ENCODE assay signal across 8 cellular contexts in the genomic region with DNA sequence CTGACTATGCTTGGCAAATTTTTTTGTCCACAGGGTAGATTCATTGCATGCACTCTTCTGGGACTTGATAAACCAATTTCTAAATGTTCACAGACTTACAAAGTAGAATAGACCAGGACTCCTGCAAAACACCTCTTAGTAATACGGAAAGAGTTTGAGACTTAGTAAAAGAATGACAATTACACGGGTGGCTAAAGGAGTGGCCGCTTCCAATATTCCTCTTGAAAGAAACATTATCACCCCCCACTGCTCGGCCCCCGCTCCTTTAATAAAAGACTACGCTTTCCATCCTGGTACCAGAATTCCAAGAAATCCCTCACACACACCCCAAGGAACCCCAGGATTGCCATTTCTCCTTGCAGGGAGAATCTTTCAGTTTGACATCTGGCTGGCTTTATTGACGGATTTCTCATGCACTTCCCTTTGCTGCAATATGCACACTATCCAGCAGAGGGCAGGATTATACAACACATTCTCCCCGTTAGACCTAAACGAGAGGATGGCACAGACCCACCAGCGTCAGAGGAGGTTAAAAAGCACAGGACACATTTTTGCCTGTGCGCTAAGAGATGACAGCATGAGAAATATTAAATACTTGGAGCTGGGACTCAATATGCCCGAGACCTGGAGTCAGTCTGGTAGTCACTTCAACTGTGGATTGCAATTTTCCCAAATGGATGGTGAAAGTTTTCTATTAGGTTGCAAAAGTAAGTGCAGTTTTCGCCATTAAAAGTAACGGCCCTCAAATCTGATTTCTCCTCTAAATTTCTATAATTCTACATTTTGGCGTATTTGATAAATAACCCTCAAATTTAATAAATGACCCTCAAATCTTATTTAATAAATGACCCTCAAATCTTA. TPM values are rescaled to one million over a fixed set of nuclear protein-coding genes. Genes with fewer than 3 reads are reported as not detected.
DNase-seq lines count a peak whose midpoint lies in the region; ATAC-seq and TF ChIP-seq lines count a peak whose summit lies in the region.

No MANE protein-coding gene starts in this region.

- CTCF ChIA-PET in AG04450 (lab: Charles Lee) = interaction anchor here (0.6 to 4.7 kb wide), 48 partner anchors 9 to 438 kb away, joined by 3 to 135 read pairs (median 4); a partner anchor contains a TSS

- H3K79me2 ChIP-seq in KMS-11 (ENCODE audit: insufficient read depth, low read depth) = no peaks in the 10 kb centered on the region

- H3K4me2 ChIP-seq in KMS-11 = no peak overlapping the region

- H3K27me3 ChIP-seq in AG04450 (ENCODE audit: control insufficient read depth, insufficient read depth, low read length) (peaks cover 2% of the 10 kb centered on the region), KMS-11 (ENCODE audit: insufficient read depth, low read depth) (no peaks in the 10 kb centered on the region), thoracic aorta (replicated peaks; ENCODE audit: insufficient read depth) (no peaks in the 10 kb centered on the region)

- DNase-seq in AG04450 (ENCODE audit: low read depth, low spot score) = peak; percentile 57
- DNase-seq in RPMI8226 = peak; percentile 80
- DNase-seq in activated T-helper 1 cell treated with anti-CD3 and anti-CD28 coated beads, Interleukin-2, amount 50 U/mL, for 16 hours (ENCODE audit: low read depth in 1 of 2, low spot score in 1 of 2) = peak; percentile 28 to 30
- DNase-seq in fibroblast of villous mesenchyme (ENCODE audit: low read depth) = peak; percentile 81
- peak; percentile 54 for DNase-seq in non-pigmented ciliary epithelial cell (ENCODE audit: low read depth)
- DNase-seq in thoracic aorta (ENCODE audit: low spot score) = peak; percentile 47

- peak; percentile 79 for ATAC-seq in GM18868 (IDR thresholded peaks at IDR 0.05; ENCODE audit: unreplicated experiment)
- ATAC-seq in thoracic aorta (ENCODE audit: insufficient number of reproducible peaks, low FRiP score, low read depth) = peak; percentile 66

- no peaks in the 10 kb centered on the region for H4K20me1 ChIP-seq in KMS-11 (ENCODE audit: insufficient read depth)

- H3K9ac ChIP-seq in KMS-11 = no peak overlapping the region

- no peak overlapping the region; the same call in 1 of the 2 replicates for H3K4me3 ChIP-seq in AG04450 (ENCODE audit: low read depth, low read length)
- H3K4me3 ChIP-seq in KMS-11 (IDR thresholded peaks at IDR 0.05; ENCODE audit: insufficient read depth, low read depth, low read length) = no peak overlapping the region
- H3K4me3 ChIP-seq in fibroblast of villous mesenchyme (ENCODE audit: low read depth, low read length) = no peak overlapping the region
- peak overlapping the region; percentile 11 for H3K4me3 ChIP-seq in thoracic aorta

- peak overlapping the region; percentile 30; the same call in 1 of the 2 replicates for H2AFZ ChIP-seq in KMS-11 (ENCODE audit: low read depth)

- H3K9me3 ChIP-seq in AG04450 (ENCODE audit: control insufficient read depth, insufficient read depth, low read length) (no peaks in the 10 kb centered on the region), thoracic aorta (no peaks in the 10 kb centered on the region)

- POLR2A ChIA-PET in AG04450 (lab: Yijun Ruan, JAX) = interaction anchor here (0.6 kb wide), 1 partner anchor 299 kb away, joined by 6 read pairs; no protein-coding TSS in a partner anchor

- no peak overlapping the region for H3K27ac ChIP-seq in AG04450 (ENCODE audit: low read depth, low read length)
- no peak overlapping the region for H3K27ac ChIP-seq in KMS-11
- no peak overlapping the region for H3K27ac ChIP-seq in thoracic aorta

- H3K4me1 ChIP-seq in KMS-11 (ENCODE audit: low read depth, poor library complexity, severe bottlenecking) (no peaks in the 10 kb centered on the region), thoracic aorta (ENCODE audit: control insufficient read depth in 1 of 2, low read depth in 2 of 2) (peaks cover 0 to 10% of the 10 kb centered on the region in 2 donors)

- H3K36me3 ChIP-seq in KMS-11 (ENCODE audit: insufficient read depth) (no peaks in the 10 kb centered on the region), thoracic aorta (no peaks in the 10 kb centered on the region)

- TF ChIP-seq CTCF in AG04450 (IDR thresholded peaks at IDR 0.05; ENCODE audit: low read depth, low read length) (peak; percentile 93), KMS-11 (conservative IDR thresholded peaks at IDR 0.05; ENCODE audit: low read depth, low read length) (peak; percentile 98), fibroblast of villous mesenchyme (IDR thresholded peaks at IDR 0.05; ENCODE audit: insufficient read depth, low read depth, low read length) (peak; percentile 90), thoracic aorta (IDR thresholded peaks at IDR 0.05) (peak; percentile 88)

RNA-seq across cellular contexts. Expression of a gene that starts 46.6 kb away (rescaled TPM):
- polyA plus RNA-seq in AG04450 (2011; rRNA removed) = 18.3 and 19.3 TPM in 2 replicates
- polyA minus RNA-seq in AG04450 (2011; rRNA and poly(A)+ RNA removed) = 8.6 and 16.1 TPM in 2 replicates
- total RNA-seq in fibroblast of villous mesenchyme (6.0 and 6.4 TPM in 2 replicates), thoracic aorta (10 to 100 TPM in 1 of 2 donors, 1 to 10 TPM in 1; 2.7 to 14.6 TPM)

Comparison
In these comparisons a context has a peak if more than half of its experiments do, and no peak if none do; other contexts are left out.
1. DNase-seq: peak in every context shown above with its lines; median percentile 81 in fibroblast of villous mesenchyme; 80 in RPMI8226; 57 in AG04450; 54 in non-pigmented ciliary epithelial cell; 47 in thoracic aorta; 29 in activated T-helper 1 cell treated with anti-CD3 and anti-CD28 coated beads, Interleukin-2, amount 50 U/mL, for 16 hours.